In genomic region chr2:99399063-99399462, GRCh38 we compare ENCODE assay signal across 21 cellular contexts.
A peak's percentile ranks its signal among the peaks of the same experiment; 100 is the strongest.
DNase-seq lines count a peak whose midpoint lies in the region; ATAC-seq and TF ChIP-seq lines count a peak whose summit lies in the region.
"Had no signal": no experiment of that assay in that cellular context is flagged by ENCODE, and none has a peak within 500 bp of the region (broad histone marks: within the 10 kb centered on the region; RNA-seq: fewer than 3 reads in every experiment).

No MANE protein-coding gene starts in this region.

- in situ Hi-C loops in gastrocnemius medialis (cut with MboI; ENCODE audit: low sequenced_read_pairs in 4 of 4) = no loop called here

- H3K9me3 Mint-ChIP-seq in MCF 10A (ENCODE audit: unreplicated experiment) = no peaks in the 10 kb centered on the region
- no peaks in the 10 kb centered on the region for H3K9me3 Mint-ChIP-seq in activated naive CD8-positive, alpha-beta T cell (ENCODE audit: low read depth)
- H3K9me3 Mint-ChIP-seq: CD8-positive, alpha-beta T cell; dendritic cell treated with granulocyte-macrophage colony-stimulating factor and Interleukin-4, amounts not matched to agents 40 ng/mL and 50 ng/mL, for 4 days; stimulated activated naive CD8-positive, alpha-beta T cell treated with anti-CD3 and anti-CD28 coated beads, Interleukin-15, Interleukin-2, amounts not matched to agents 100 ng/mL and 50 ng/mL, for 24 hours had no signal

- H3K9me3 ChIP-seq in breast epithelium = no peaks in the 10 kb centered on the region
- no peaks in the 10 kb centered on the region for H3K9me3 ChIP-seq in gastrocnemius medialis
- H3K9me3 ChIP-seq: vagina had no signal

- H3K4me3 ChIP-seq in breast epithelium = no peak overlapping the region
- H3K4me3 ChIP-seq in gastrocnemius medialis = no peak overlapping the region
- H3K4me3 ChIP-seq: vagina had no signal

- peak overlapping the region; percentile 83 for H3K27ac Mint-ChIP-seq in MCF 10A (ENCODE audit: low read depth, unreplicated experiment)
- peak overlapping the region; percentile 64 for H3K27ac Mint-ChIP-seq in activated naive CD8-positive, alpha-beta T cell
- H3K27ac Mint-ChIP-seq: dendritic cell treated with granulocyte-macrophage colony-stimulating factor and Interleukin-4, amounts not matched to agents 40 ng/mL and 50 ng/mL, for 4 days had no signal

- H3K4me1 ChIP-seq in breast epithelium = no peaks in the 10 kb centered on the region
- H3K4me1 ChIP-seq in gastrocnemius medialis = peaks cover 4 to 7% of the 10 kb centered on the region in 2 donors
- H3K4me1 ChIP-seq: vagina had no signal

- H3K36me3 ChIP-seq in breast epithelium = peaks cover 3% of the 10 kb centered on the region
- peaks cover 0 to 100% of the 10 kb centered on the region in 2 donors for H3K36me3 ChIP-seq in gastrocnemius medialis

- TF ChIP-seq POLR2A in breast epithelium (IDR thresholded peaks at IDR 0.05) = no peak
- no peak for TF ChIP-seq POLR2A in gastrocnemius medialis (IDR thresholded peaks at IDR 0.05)

- DNase-seq in MCF 10A (ENCODE audit: unreplicated experiment) = no peak
- DNase-seq in breast epithelium (ENCODE audit: low spot score in 2 of 2) = no peak
- peak; percentile 89 for DNase-seq in foreskin melanocyte
- no peak for DNase-seq in gastrocnemius medialis
- no peak for DNase-seq in NK-92 treated with Interleukin-12 subunit alpha and Interleukin-12 subunit beta, amount 100 ng/mL, for 24 hours (lab: John Stamatoyannopoulos, UW)
- DNase-seq in NCI-H2107 treated with DMSO at 0.1 percent for 48 hours (lab: John Stamatoyannopoulos, UW; ENCODE audit: unreplicated experiment) = no peak
- DNase-seq: activated effector memory CD4-positive, alpha-beta T cell treated with anti-CD3 and anti-CD28 coated beads, Interleukin-2, amount 50 U/mL, for 16 hours; CD8-positive, alpha-beta T cell; KBM-7; left colon; NCI-H1048; NCI-H2171; NCI-H82; posterior cingulate gyrus; stimulated activated CD4-positive, alpha-beta T cell treated with anti-CD3 and anti-CD28 coated beads, Interleukin-12 subunit alpha, Interleukin-12 subunit beta, amount 100 ng/mL, for 4 hours had no signal

- peaks cover 100% of the 10 kb centered on the region for H3K36me3 Mint-ChIP-seq in MCF 10A (ENCODE audit: insufficient read depth, unreplicated experiment)
- peaks cover 13% of the 10 kb centered on the region for H3K36me3 Mint-ChIP-seq in activated naive CD8-positive, alpha-beta T cell

- no TSS peak for BruUV-seq in MCF 10A (replicated peaks; lab: Mats Ljungman, UMichigan)

- H3K4me1 Mint-ChIP-seq in MCF 10A (ENCODE audit: insufficient read depth, unreplicated experiment) = peaks cover 6% of the 10 kb centered on the region
- peaks cover 16% of the 10 kb centered on the region for H3K4me1 Mint-ChIP-seq in activated naive CD8-positive, alpha-beta T cell (ENCODE audit: low read depth)

- POLR2A ChIA-PET in MCF 10A (lab: Yijun Ruan, JAX) = interaction anchor here (1.0 to 1.2 kb wide), 2 partner anchors 16 to 105 kb away, joined by 3 read pairs; no protein-coding TSS in a partner anchor

- H3K4me3 Mint-ChIP-seq in MCF 10A (ENCODE audit: unreplicated experiment) = no peak overlapping the region
- no peak overlapping the region for H3K4me3 Mint-ChIP-seq in activated naive CD8-positive, alpha-beta T cell
- H3K4me3 Mint-ChIP-seq: CD8-positive, alpha-beta T cell; dendritic cell treated with granulocyte-macrophage colony-stimulating factor and Interleukin-4, amounts not matched to agents 40 ng/mL and 50 ng/mL, for 4 days; stimulated activated naive CD8-positive, alpha-beta T cell treated with anti-CD3 and anti-CD28 coated beads, Interleukin-15, Interleukin-2, amounts not matched to agents 100 ng/mL and 50 ng/mL, for 24 hours had no signal

- intact Hi-C loops in MCF 10A (cut with micrococcal nuclease) = no loop called here
- intact Hi-C loops in breast epithelium (cut with DNase I; ENCODE audit: low total_unique reads) = no loop called here
- intact Hi-C loops in gastrocnemius medialis (cut with DNase I; ENCODE audit: low total_unique reads) = no loop called here

- no peaks in the 10 kb centered on the region for H3K27me3 Mint-ChIP-seq in MCF 10A (ENCODE audit: insufficient read depth, unreplicated experiment)
- no peaks in the 10 kb centered on the region for H3K27me3 Mint-ChIP-seq in activated naive CD8-positive, alpha-beta T cell
- H3K27me3 Mint-ChIP-seq: dendritic cell treated with granulocyte-macrophage colony-stimulating factor and Interleukin-4, amounts not matched to agents 40 ng/mL and 50 ng/mL, for 4 days; stimulated activated naive CD8-positive, alpha-beta T cell treated with anti-CD3 and anti-CD28 coated beads, Interleukin-15, Interleukin-2, amounts not matched to agents 100 ng/mL and 50 ng/mL, for 24 hours had no signal

- CTCF ChIA-PET in MCF 10A (lab: Yijun Ruan, JAX) = interaction anchor here (0.7 kb wide), 1 partner anchor 27 kb away, joined by 3 read pairs; no protein-coding TSS in a partner anchor

- ATAC-seq in gastrocnemius medialis (no peak), HG03432 (IDR thresholded peaks at IDR 0.05; ENCODE audit: unreplicated experiment) (no peak)
- ATAC-seq: CD8-positive, alpha-beta T cell; left colon had no signal

- H3K27ac ChIP-seq in breast epithelium (no peak overlapping the region), gastrocnemius medialis (peak overlapping the region; percentile 69 to 77 (median 74))
- H3K27ac ChIP-seq: HL-60, vagina had no signal

- TF ChIP-seq CTCF in MCF 10A (IDR thresholded peaks at IDR 0.05; ENCODE audit: unreplicated experiment) = no peak
- no peak for TF ChIP-seq CTCF in breast epithelium (IDR thresholded peaks at IDR 0.05)
- no peak for TF ChIP-seq CTCF in gastrocnemius medialis (IDR thresholded peaks at IDR 0.05 in 4 of 5, conservative IDR thresholded peaks at IDR 0.05 in 1 of 5)

- no peaks in the 10 kb centered on the region for H3K27me3 ChIP-seq in breast epithelium
- H3K27me3 ChIP-seq in gastrocnemius medialis = no peaks in the 10 kb centered on the region
- H3K27me3 ChIP-seq: vagina had no signal

Comparison
In these comparisons a context has a peak if more than half of its experiments do, and no peak if none do; other contexts are left out.
1. H3K27ac ChIP-seq: peak in gastrocnemius medialis (4 of 4); none in breast epithelium (0 of 2).